ENCODE assay signal across 2 cellular contexts in genomic region chr15:65344909-65345275, GRCh38.
TF ChIP-seq lines count a peak whose summit lies in the region.

No MANE protein-coding gene starts in this region.

TF ChIP-seq in IMR-90, 13 proteins besides CTCF, POLR2A, EP300 and RAD21:
- TF ChIP-seq MAZ (IDR thresholded peaks at IDR 0.05; ENCODE audit: borderline replicate concordance, low read depth, low read length) (no peak), RCOR1 (IDR thresholded peaks at IDR 0.05; ENCODE audit: insufficient replicate concordance, low read length) (no peak), CHD1 (IDR thresholded peaks at IDR 0.05; ENCODE audit: low read depth, low read length) (no peak), CEBPB (IDR thresholded peaks at IDR 0.05; ENCODE audit: low read depth, low read length) (no peak), RFX5 (IDR thresholded peaks at IDR 0.05; ENCODE audit: low read depth, low read length) (no peak), USF2 (IDR thresholded peaks at IDR 0.05; ENCODE audit: low read depth, low read length) (no peak), MXI1 (IDR thresholded peaks at IDR 0.05; ENCODE audit: borderline replicate concordance, low read depth, low read length) (no peak), MAFK (IDR thresholded peaks at IDR 0.05; ENCODE audit: low read depth, low read length) (no peak), BHLHE40 (IDR thresholded peaks at IDR 0.05; ENCODE audit: low read depth, low read length) (no peak)
TF ChIP-seq in IMR-90: peak in this region for 0.

TF ChIP-seq in GM12891, 5 proteins besides CTCF, POLR2A, EP300 and RAD21:
- no peak for TF ChIP-seq PAX5 (IDR thresholded peaks at IDR 0.05; ENCODE audit: insufficient read depth, low read length, severe bottlenecking)
- TF ChIP-seq SPI1 (IDR thresholded peaks at IDR 0.05; ENCODE audit: low read depth, low read length), result no peak
- TF ChIP-seq POU2F2 (IDR thresholded peaks at IDR 0.05; ENCODE audit: low read depth, low read length), result no peak
- TF ChIP-seq TAF1 (IDR thresholded peaks at IDR 0.05; ENCODE audit: low read depth, low read length), result no peak
- no peak for TF ChIP-seq POLR2AphosphoS5 (IDR thresholded peaks at IDR 0.05; ENCODE audit: low read depth, low read length)
